ENCODE assay signal across 21 cellular contexts in the genomic region with DNA sequence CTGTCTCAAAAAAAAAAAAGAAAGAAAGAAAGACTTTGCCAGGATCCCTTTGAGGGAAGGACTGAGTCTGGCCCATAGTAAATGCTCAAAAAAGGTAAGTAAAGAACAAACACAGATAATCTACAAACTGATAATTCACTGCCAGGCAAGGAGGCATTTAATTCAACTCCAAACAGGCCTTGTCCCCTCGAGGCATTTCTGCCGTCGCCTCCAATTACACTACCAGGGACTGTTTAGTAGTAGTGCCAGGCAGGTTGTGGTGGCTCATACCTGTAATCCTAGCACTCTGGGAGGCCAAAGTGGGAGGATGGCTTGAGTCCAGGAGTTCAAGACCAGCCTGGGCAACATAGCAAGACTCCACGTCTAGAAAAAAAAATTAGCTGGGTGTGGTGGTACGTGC.
"Had no signal": no experiment of that assay in that cellular context is flagged by ENCODE, and none has a peak within 500 bp of the region (broad histone marks: within the 10 kb centered on the region; RNA-seq: fewer than 3 reads in every experiment).

No MANE protein-coding gene starts in this region.

- H3K36me3 ChIP-seq: adrenal gland, ascending aorta, MG63 had no signal

- H3K36me3 Mint-ChIP-seq: activated naive CD8-positive, alpha-beta T cell treated with anti-CD3 and anti-CD28 coated beads, Interleukin-2, amount 10 ng/mL, durations not matched to agents 7 days and 5 days had no signal

- H3K4me3 ChIP-seq: adrenal gland, ascending aorta, body of pancreas, MG63 had no signal

- H3K4me1 Mint-ChIP-seq: activated naive CD8-positive, alpha-beta T cell treated with anti-CD3 and anti-CD28 coated beads, Interleukin-2, amount 10 ng/mL, durations not matched to agents 7 days and 5 days had no signal

- H3K27ac Mint-ChIP-seq: activated CD8-positive, alpha-beta T cell treated with anti-CD3 and anti-CD28 coated beads, Interleukin-2, amount 10 ng/mL, durations not matched to agents 7 days and 5 days; activated naive CD8-positive, alpha-beta T cell treated with anti-CD3 and anti-CD28 coated beads, Interleukin-2, amount 10 ng/mL, durations not matched to agents 7 days and 5 days; T-helper 17 cell had no signal

- H3K4me1 ChIP-seq: adrenal gland, ascending aorta, body of pancreas had no signal

- H3K9me3 ChIP-seq: adrenal gland, ascending aorta, body of pancreas, MG63 had no signal

- H3K9me3 Mint-ChIP-seq: activated naive CD8-positive, alpha-beta T cell treated with anti-CD3 and anti-CD28 coated beads, Interleukin-2, amount 10 ng/mL, durations not matched to agents 7 days and 5 days had no signal

- H3K4me3 Mint-ChIP-seq: activated CD8-positive, alpha-beta T cell treated with anti-CD3 and anti-CD28 coated beads, Interleukin-2, amount 10 ng/mL, durations not matched to agents 7 days and 5 days; activated naive CD8-positive, alpha-beta T cell treated with anti-CD3 and anti-CD28 coated beads, Interleukin-2, amount 10 ng/mL, durations not matched to agents 7 days and 5 days; T-helper 17 cell had no signal

- ATAC-seq: activated CD8-positive, alpha-beta T cell treated with anti-CD3 and anti-CD28 coated beads, Interleukin-2, amount 10 ng/mL, durations not matched to agents 7 days and 5 days; body of pancreas; PC-3; T-helper 17 cell had no signal

- H3K27me3 ChIP-seq: adrenal gland, ascending aorta, body of pancreas, MG63 had no signal

- H3K27ac ChIP-seq: adrenal gland, ascending aorta, body of pancreas, KMS-11 had no signal

- H3K27me3 Mint-ChIP-seq: activated naive CD8-positive, alpha-beta T cell treated with anti-CD3 and anti-CD28 coated beads, Interleukin-2, amount 10 ng/mL, durations not matched to agents 7 days and 5 days; T-helper 17 cell had no signal

- DNase-seq: activated CD4-positive, alpha-beta T cell treated with anti-CD3 and anti-CD28 coated beads for 48 hours; activated CD4-positive, alpha-beta T cell treated with anti-CD3 and anti-CD28 coated beads, Interleukin-2, amount 50 U/mL, for 4 hours; activated CD8-positive, alpha-beta memory T cell treated with anti-CD3 and anti-CD28 coated beads, Interleukin-2, amount 50 U/mL, for 48 hours; activated CD8-positive, alpha-beta T cell treated with anti-CD3 and anti-CD28 coated beads, Interleukin-2, amount 10 ng/mL, durations not matched to agents 7 days and 5 days; activated naive CD4-positive, alpha-beta T cell treated with anti-CD3 and anti-CD28 coated beads, Interleukin-2, amount 50 U/mL, for 16 hours; activated naive CD8-positive, alpha-beta T cell treated with anti-CD3 and anti-CD28 coated beads, Interleukin-2, amount 10 ng/mL, durations not matched to agents 7 days and 5 days; activated T-cell treated with anti-CD3 and anti-CD28 coated beads, Interleukin-2, amount 50 U/mL, for 1 hour; adrenal gland; body of pancreas; MG63; MV-4-11; NCI-H1105 treated with DMSO at 0.1 percent for 48 hours; NCI-H1436 treated with DMSO at 0.1 percent for 48 hours; NCI-H187; NCI-H510A treated with DMSO at 0.1 percent for 48 hours; PC-3; SHP77 treated with DMSO at 0.1 percent for 48 hours; T-helper 17 cell; T-helper 9 cell had no signal
